13 cellular contexts compared by ENCODE assay signal in the genomic region with DNA sequence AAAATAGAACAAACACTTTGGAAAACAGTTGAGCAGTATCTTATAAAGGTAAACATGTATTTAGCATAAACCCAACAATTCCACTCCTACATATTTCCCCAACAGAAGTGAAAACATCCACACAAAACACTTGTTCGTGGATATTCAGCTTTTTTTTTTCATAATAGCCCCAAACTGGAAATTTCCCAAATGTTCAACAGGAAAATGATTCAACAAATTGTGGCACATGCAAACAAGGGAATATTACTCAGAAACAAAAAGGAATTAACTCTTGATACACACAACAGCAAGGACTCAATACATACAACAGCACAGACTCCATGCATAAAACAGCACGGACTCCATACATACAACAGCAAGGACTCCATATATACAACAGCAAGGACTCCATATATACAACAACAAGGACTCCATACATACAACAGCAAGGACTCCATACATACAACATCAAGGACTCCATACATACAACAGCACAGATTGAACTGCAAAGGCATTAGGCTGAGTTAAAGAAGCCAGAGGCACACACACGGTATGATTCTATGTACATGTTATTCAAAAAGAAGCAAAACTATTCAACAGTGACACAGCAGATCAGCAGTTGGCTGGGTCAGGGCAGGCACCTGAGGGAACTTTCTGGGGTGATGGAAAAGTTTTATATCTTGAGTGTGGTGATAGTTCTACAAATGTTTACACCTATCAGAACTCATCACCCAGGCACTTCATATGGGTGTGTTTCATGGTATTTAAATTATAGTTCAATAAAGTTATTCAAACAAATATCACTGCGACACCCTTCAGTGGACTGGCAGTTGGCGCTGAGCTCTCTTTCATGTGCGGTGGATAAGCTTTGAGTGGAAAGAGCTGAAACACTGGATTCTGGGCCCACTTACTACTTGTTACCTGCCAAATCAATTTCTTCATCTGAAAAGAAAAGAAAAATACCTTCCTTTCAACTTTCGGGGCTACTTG. TPM values are rescaled to one million over a fixed set of nuclear protein-coding genes. Genes with fewer than 3 reads are reported as not detected.
DNase-seq lines count a peak whose midpoint lies in the region; ATAC-seq and TF ChIP-seq lines count a peak whose summit lies in the region.
"Had no signal": no experiment of that assay in that cellular context is flagged by ENCODE, and none has a peak within 500 bp of the region (broad histone marks: within the 10 kb centered on the region; RNA-seq: fewer than 3 reads in every experiment).

No MANE protein-coding gene starts in this region.

- in situ Hi-C loops in ACHN (cut with HindIII; ENCODE audit: low pct_ligation_motif_present, low pct_unique_long_range_greater_than_20kb, low sequenced_read_pairs) = no loop called here

- H3K36me3 ChIP-seq in hepatocyte (replicated peaks; ENCODE audit: insufficient read depth, low read depth) (no peaks in the 10 kb centered on the region), spleen (peaks cover 0 to 43% (median 2%) of the 10 kb centered on the region in 6 donors)
- H3K36me3 ChIP-seq: sigmoid colon had no signal

- TF ChIP-seq CTCF in hepatocyte (IDR thresholded peaks at IDR 0.05; ENCODE audit: poor library complexity) (no peak), spleen (IDR thresholded peaks at IDR 0.05 in 8 of 11, conservative IDR thresholded peaks at IDR 0.05 in 3 of 11) (no peak)

- H3K4me3 ChIP-seq in hepatocyte (no peak overlapping the region), spleen (no peak overlapping the region)
- H3K4me3 ChIP-seq: sigmoid colon, SK-N-MC, tibial artery had no signal

- H2AFZ ChIP-seq in hepatocyte = no peak overlapping the region

- H3K27me3 Mint-ChIP-seq in T-helper 2 cell treated with Interferon-gamma antibody and Interleukin-4, amounts not matched to agents 5 μg/mL and 100 μg/mL, for 36 hours (ENCODE audit: low read depth) = no peaks in the 10 kb centered on the region
- no peaks in the 10 kb centered on the region for H3K27me3 Mint-ChIP-seq in T-helper 17 cell

- no peaks in the 10 kb centered on the region for H4K20me1 ChIP-seq in hepatocyte (ENCODE audit: insufficient read depth, poor library complexity, severe bottlenecking)

- DNase-seq in T-helper 2 cell treated with Interferon-gamma antibody and Interleukin-4, amounts not matched to agents 5 μg/mL and 100 μg/mL, for 36 hours (ENCODE audit: low spot score) = no peak
- no peak for DNase-seq in T-helper 2 cell
- no peak for DNase-seq in T-helper 17 cell
- DNase-seq in hepatocyte (ENCODE audit: low spot score) = no peak
- DNase-seq in spleen = no peak
- no peak for DNase-seq in ACHN
- no peak for DNase-seq in kidney tubule cell (ENCODE audit: low spot score)
- DNase-seq: activated CD4-positive, alpha-beta T cell treated with anti-CD3 and anti-CD28 coated beads for 1 hour; activated effector memory CD4-positive, alpha-beta T cell treated with Interleukin-2 at 50 U/mL for 16 hours; sigmoid colon; tibial artery had no signal

- H3K9me3 ChIP-seq in T-helper 17 cell (ENCODE audit: control insufficient read depth, low read length, poor library complexity, severe bottlenecking) = no peaks in the 10 kb centered on the region
- H3K9me3 ChIP-seq in hepatocyte (ENCODE audit: low read depth) = no peaks in the 10 kb centered on the region
- no peaks in the 10 kb centered on the region for H3K9me3 ChIP-seq in spleen
- H3K9me3 ChIP-seq: sigmoid colon, tibial artery had no signal

- H3K27me3 ChIP-seq in hepatocyte = no peaks in the 10 kb centered on the region
- no peaks in the 10 kb centered on the region for H3K27me3 ChIP-seq in spleen (replicated peaks in 1 of 7)
- H3K27me3 ChIP-seq: sigmoid colon, tibial artery had no signal

- no peak overlapping the region for H3K4me3 Mint-ChIP-seq in T-helper 2 cell treated with Interferon-gamma antibody and Interleukin-4, amounts not matched to agents 5 μg/mL and 100 μg/mL, for 36 hours
- H3K4me3 Mint-ChIP-seq in T-helper 17 cell = no peak overlapping the region

- ATAC-seq in T-helper 17 cell (no peak), HG03135 (IDR thresholded peaks at IDR 0.05; ENCODE audit: unreplicated experiment) (no peak)

- no peaks in the 10 kb centered on the region for H3K9me3 Mint-ChIP-seq in T-helper 2 cell treated with Interferon-gamma antibody and Interleukin-4, amounts not matched to agents 5 μg/mL and 100 μg/mL, for 36 hours

- peaks cover 49% of the 10 kb centered on the region for H3K36me3 Mint-ChIP-seq in T-helper 2 cell treated with Interferon-gamma antibody and Interleukin-4, amounts not matched to agents 5 μg/mL and 100 μg/mL, for 36 hours (ENCODE audit: low read depth)
- peaks cover 13% of the 10 kb centered on the region for H3K36me3 Mint-ChIP-seq in T-helper 17 cell (ENCODE audit: low read depth)

- TF ChIP-seq POLR2A in spleen (IDR thresholded peaks at IDR 0.05) = no peak

- intact Hi-C loops in spleen (cut with DNase I; ENCODE audit: low total_unique reads) = no loop called here

- H3K27ac Mint-ChIP-seq in T-helper 2 cell treated with Interferon-gamma antibody and Interleukin-4, amounts not matched to agents 5 μg/mL and 100 μg/mL, for 36 hours = peak overlapping the region; percentile 0
- H3K27ac Mint-ChIP-seq in T-helper 17 cell = peak overlapping the region; percentile 5

- H3K4me2 ChIP-seq in hepatocyte = no peak overlapping the region

- no peaks in the 10 kb centered on the region for H3K9me2 ChIP-seq in hepatocyte (replicated peaks; ENCODE audit: insufficient read depth)

- H3K4me1 ChIP-seq in hepatocyte (ENCODE audit: insufficient read depth) (peaks cover 30% of the 10 kb centered on the region), spleen (peaks cover 27 to 62% (median 39%) of the 10 kb centered on the region in 6 donors)

- H3K79me2 ChIP-seq in hepatocyte = no peaks in the 10 kb centered on the region

- H3K4me1 Mint-ChIP-seq in T-helper 2 cell treated with Interferon-gamma antibody and Interleukin-4, amounts not matched to agents 5 μg/mL and 100 μg/mL, for 36 hours (ENCODE audit: low read depth) = peaks cover 52% of the 10 kb centered on the region
- H3K4me1 Mint-ChIP-seq in T-helper 17 cell = peaks cover 42% of the 10 kb centered on the region

- WGBS in hepatocyte (ENCODE audit: low lambda C conversion rate, missing lambda C conversion rate) = 95% methylated on average over 7 of the region's 7 CpGs
- 81 to 87% (median 85%) methylated on average over 7 of the region's 7 CpGs for WGBS in spleen, 5 donors

- H3K27ac ChIP-seq in hepatocyte (peak overlapping the region; percentile 6), spleen (peak overlapping the region; percentile 10 to 76 (median 64))
- H3K27ac ChIP-seq: SK-N-MC had no signal

RNA-seq across cellular contexts. Expression of a gene that starts 28.2 kb away (rescaled TPM):
- total RNA-seq in T-helper 17 cell (10 to 100 TPM; 51.8 to 55.8 TPM), hepatocyte (14.9 and 17.0 TPM in 2 replicates), spleen (100 to 1,000 TPM in 1 of 7 donors, 10 to 100 TPM in 6; 57.0 to 106 (median 82.2) TPM)
- polyA plus RNA-seq in hepatocyte (4.4 and 10.0 TPM in 2 replicates), spleen (10 to 100 TPM; 30.4 to 58.2 (median 38.0) TPM)
